ENCODE assay signal across 15 cellular contexts in genomic region chrX:47620303-47620685, GRCh38. TPM values are rescaled to one million over a fixed set of nuclear protein-coding genes. Genes with fewer than 3 reads are reported as not detected.
DNase-seq lines count a peak whose midpoint lies in the region; ATAC-seq and TF ChIP-seq lines count a peak whose summit lies in the region.
"Had no signal": no experiment of that assay in that cellular context is flagged by ENCODE, and none has a peak within 500 bp of the region (broad histone marks: within the 10 kb centered on the region; RNA-seq: fewer than 3 reads in every experiment).

No MANE protein-coding gene starts in this region.

- peaks cover 9% of the 10 kb centered on the region for H3K4me1 Mint-ChIP-seq in activated CD4-positive, alpha-beta memory T cell treated with anti-CD3 and anti-CD28 coated beads for 36 hours (ENCODE audit: low read depth)
- peaks cover 19% of the 10 kb centered on the region for H3K4me1 Mint-ChIP-seq in activated CD4-positive, alpha-beta memory T cell treated with anti-CD3 and anti-CD28 coated beads, Interleukin-2, amount 10 ng/mL, durations not matched to agents 7 days and 5 days
- peaks cover 7% of the 10 kb centered on the region for H3K4me1 Mint-ChIP-seq in glutamatergic neuron (ENCODE audit: low read depth, unreplicated experiment)

- H3K27ac Mint-ChIP-seq in activated CD4-positive, alpha-beta memory T cell treated with anti-CD3 and anti-CD28 coated beads for 36 hours, result no peak overlapping the region
- H3K27ac Mint-ChIP-seq in activated CD4-positive, alpha-beta memory T cell treated with anti-CD3 and anti-CD28 coated beads, Interleukin-2, amount 10 ng/mL, durations not matched to agents 7 days and 5 days, result no peak overlapping the region
- H3K27ac Mint-ChIP-seq in glutamatergic neuron (ENCODE audit: unreplicated experiment), result no peak overlapping the region
- H3K27ac Mint-ChIP-seq: stimulated activated effector memory CD8-positive, alpha-beta T cell treated with anti-CD3 and anti-CD28 coated beads, Interleukin-12 subunit alpha, Interleukin-12 subunit beta, amount 100 ng/mL, for 72 hours had no signal

- POLR2A ChIA-PET in activated CD4-positive, alpha-beta memory T cell treated with anti-CD3 and anti-CD28 coated beads for 36 hours (lab: Charles Lee), result no interaction called here
- POLR2A ChIA-PET in activated CD4-positive, alpha-beta memory T cell treated with anti-CD3 and anti-CD28 coated beads, Interleukin-2, amount 10 ng/mL, durations not matched to agents 7 days and 5 days (lab: Charles Lee), result no interaction called here

- peaks cover 5% of the 10 kb centered on the region for H3K27me3 Mint-ChIP-seq in activated CD4-positive, alpha-beta memory T cell treated with anti-CD3 and anti-CD28 coated beads for 36 hours
- peaks cover 46% of the 10 kb centered on the region for H3K27me3 Mint-ChIP-seq in activated CD4-positive, alpha-beta memory T cell treated with anti-CD3 and anti-CD28 coated beads, Interleukin-2, amount 10 ng/mL, durations not matched to agents 7 days and 5 days
- H3K27me3 Mint-ChIP-seq in glutamatergic neuron (ENCODE audit: unreplicated experiment), result peaks cover 9% of the 10 kb centered on the region

- H3K27me3 ChIP-seq in HUES64 (ENCODE audit: insufficient read depth, low read length), result peaks cover 6% of the 10 kb centered on the region

- ATAC-seq in HG03342 (IDR thresholded peaks at IDR 0.05; ENCODE audit: unreplicated experiment), result no peak

- CTCF ChIA-PET in activated CD4-positive, alpha-beta memory T cell treated with anti-CD3 and anti-CD28 coated beads for 36 hours (lab: Charles Lee), result no interaction called here
- CTCF ChIA-PET in activated CD4-positive, alpha-beta memory T cell treated with anti-CD3 and anti-CD28 coated beads, Interleukin-2, amount 10 ng/mL, durations not matched to agents 7 days and 5 days (lab: Charles Lee), result no interaction called here

- H3K27ac ChIP-seq in HUES64 (ENCODE audit: low read depth, low read length), result no peak overlapping the region
- H3K27ac ChIP-seq: adrenal gland, lower lobe of right lung, prostate gland, upper lobe of left lung had no signal

- peak overlapping the region; percentile 54; the same call in 1 of the 2 replicates for H3K4me3 ChIP-seq in HUES64 (ENCODE audit: low read length)

- no peaks in the 10 kb centered on the region for H3K9me3 Mint-ChIP-seq in activated CD4-positive, alpha-beta memory T cell treated with anti-CD3 and anti-CD28 coated beads for 36 hours
- no peaks in the 10 kb centered on the region for H3K9me3 Mint-ChIP-seq in activated CD4-positive, alpha-beta memory T cell treated with anti-CD3 and anti-CD28 coated beads, Interleukin-2, amount 10 ng/mL, durations not matched to agents 7 days and 5 days
- H3K9me3 Mint-ChIP-seq in glutamatergic neuron (ENCODE audit: unreplicated experiment), result no peaks in the 10 kb centered on the region
- H3K9me3 Mint-ChIP-seq: stimulated activated effector memory CD8-positive, alpha-beta T cell treated with anti-CD3 and anti-CD28 coated beads, Interleukin-12 subunit alpha, Interleukin-12 subunit beta, amount 100 ng/mL, for 72 hours had no signal

- no peaks in the 10 kb centered on the region for H3K36me3 ChIP-seq in HUES64 (ENCODE audit: insufficient read depth, low read length)
- H3K36me3 ChIP-seq: adrenal gland, lower lobe of right lung, prostate gland, upper lobe of left lung had no signal

- H3K9me3 ChIP-seq in HUES64 (ENCODE audit: insufficient read depth, low read depth, low read length), result no peaks in the 10 kb centered on the region
- H3K9me3 ChIP-seq: adrenal gland, lower lobe of right lung, prostate gland, spleen had no signal

- WGBS in HUES64, result 56% methylated on average over 9 of the region's 9 CpGs

- peak overlapping the region; percentile 57 for H3K4me3 Mint-ChIP-seq in activated CD4-positive, alpha-beta memory T cell treated with anti-CD3 and anti-CD28 coated beads for 36 hours
- no peak overlapping the region for H3K4me3 Mint-ChIP-seq in activated CD4-positive, alpha-beta memory T cell treated with anti-CD3 and anti-CD28 coated beads, Interleukin-2, amount 10 ng/mL, durations not matched to agents 7 days and 5 days
- H3K4me3 Mint-ChIP-seq in glutamatergic neuron (ENCODE audit: unreplicated experiment), result peak overlapping the region; percentile 76

- no peak for DNase-seq in activated CD4-positive, alpha-beta memory T cell treated with anti-CD3 and anti-CD28 coated beads for 36 hours
- DNase-seq in activated CD4-positive, alpha-beta memory T cell treated with anti-CD3 and anti-CD28 coated beads, Interleukin-2, amount 10 ng/mL, durations not matched to agents 7 days and 5 days, result no peak
- DNase-seq in glutamatergic neuron (no peak), posterior vena cava (ENCODE audit: low spot score) (peak; percentile 48), NOMO-1 (lab: John Stamatoyannopoulos, UW; ENCODE audit: unreplicated experiment in 2 of 2) (no peak), dedifferentiated amniotic fluid mesenchymal stem cell (ENCODE audit: extremely low spot score) (no peak)

- no peaks in the 10 kb centered on the region; the same call in 1 of the 2 replicates for H3K4me1 ChIP-seq in HUES64 (ENCODE audit: insufficient read depth, low read length)
- H3K4me1 ChIP-seq: adrenal gland, lower lobe of right lung, prostate gland had no signal

- H3K36me3 Mint-ChIP-seq in activated CD4-positive, alpha-beta memory T cell treated with anti-CD3 and anti-CD28 coated beads for 36 hours, result no peaks in the 10 kb centered on the region
- peaks cover 4% of the 10 kb centered on the region for H3K36me3 Mint-ChIP-seq in activated CD4-positive, alpha-beta memory T cell treated with anti-CD3 and anti-CD28 coated beads, Interleukin-2, amount 10 ng/mL, durations not matched to agents 7 days and 5 days (ENCODE audit: low read depth)
- H3K36me3 Mint-ChIP-seq in glutamatergic neuron (ENCODE audit: unreplicated experiment), result no peaks in the 10 kb centered on the region

- intact Hi-C loops in activated CD4-positive, alpha-beta memory T cell treated with anti-CD3 and anti-CD28 coated beads for 36 hours (cut with micrococcal nuclease), result loop anchor here (5.0 kb wide), 1 partner anchor 38 kb away; the partner anchor contains the start of gene TIMP1
- intact Hi-C loops in posterior vena cava (cut with DNase I), result no loop called here

- no peak for TF ChIP-seq CTCF in glutamatergic neuron (IDR thresholded peaks at IDR 0.05; ENCODE audit: partially characterized antibody, unreplicated experiment)

- H3K9ac ChIP-seq in HUES64 (ENCODE audit: low read depth, low read length), result no peak overlapping the region

RNA-seq across cellular contexts. Expression of gene SYN1, which starts 0.6 kb away (rescaled TPM):
- total RNA-seq in activated CD4-positive, alpha-beta memory T cell treated with anti-CD3 and anti-CD28 coated beads for 36 hours, result 1 to 10 TPM in 1 of 2 experiments, under 1 TPM in 1; 0.83 to 1.3 TPM
- total RNA-seq in activated CD4-positive, alpha-beta memory T cell treated with anti-CD3 and anti-CD28 coated beads, Interleukin-2, amount 10 ng/mL, durations not matched to agents 7 days and 5 days, result under 1 TPM; 0.18 to 0.40 TPM
- 8.3 TPM for polyA plus RNA-seq in HUES64 (2013, experiment 1 of 2)
- 10.6 TPM for polyA plus RNA-seq in HUES64 (2013, experiment 2 of 2)
- 34.2 TPM for total RNA-seq in glutamatergic neuron (ENCODE audit: unreplicated experiment)
- total RNA-seq in posterior vena cava, result 1 to 10 TPM; 1.2 to 2.3 TPM
- total RNA-seq: fibroblast of villous mesenchyme had no signal

RNA-seq across cellular contexts. Expression of gene CFP, which starts 9.4 kb away (rescaled TPM):
- total RNA-seq in activated CD4-positive, alpha-beta memory T cell treated with anti-CD3 and anti-CD28 coated beads for 36 hours, result 1 to 10 TPM; 3.4 to 4.4 TPM
- 10 to 100 TPM; 15.7 to 18.6 TPM for total RNA-seq in activated CD4-positive, alpha-beta memory T cell treated with anti-CD3 and anti-CD28 coated beads, Interleukin-2, amount 10 ng/mL, durations not matched to agents 7 days and 5 days
- polyA plus RNA-seq in HUES64 (2013, experiment 1 of 2), result 1.5 TPM
- polyA plus RNA-seq in HUES64 (2013, experiment 2 of 2), result 0.95 TPM
- total RNA-seq in glutamatergic neuron (ENCODE audit: unreplicated experiment), result 0.49 TPM
- 1 to 10 TPM; 3.2 to 10.0 TPM for total RNA-seq in posterior vena cava

RNA-seq across cellular contexts. Expression of gene ELK1, which starts 30.1 kb away (rescaled TPM):
- 10 to 100 TPM; 93.6 to 95.3 TPM for total RNA-seq in activated CD4-positive, alpha-beta memory T cell treated with anti-CD3 and anti-CD28 coated beads for 36 hours
- total RNA-seq in activated CD4-positive, alpha-beta memory T cell treated with anti-CD3 and anti-CD28 coated beads, Interleukin-2, amount 10 ng/mL, durations not matched to agents 7 days and 5 days, result 10 to 100 TPM; 68.9 to 74.9 TPM
- polyA plus RNA-seq in HUES64 (2013, experiment 1 of 2), result 23.2 TPM
- 25.6 TPM for polyA plus RNA-seq in HUES64 (2013, experiment 2 of 2)
- 11.9 TPM for total RNA-seq in glutamatergic neuron (ENCODE audit: unreplicated experiment)
- total RNA-seq in posterior vena cava, result 10 to 100 TPM; 25.6 to 30.7 TPM

RNA-seq across cellular contexts. Expression of gene TIMP1, which starts 38.1 kb away (rescaled TPM):
- total RNA-seq in activated CD4-positive, alpha-beta memory T cell treated with anti-CD3 and anti-CD28 coated beads for 36 hours, result 10 to 100 TPM; 85.6 to 92.8 TPM
- total RNA-seq in activated CD4-positive, alpha-beta memory T cell treated with anti-CD3 and anti-CD28 coated beads, Interleukin-2, amount 10 ng/mL, durations not matched to agents 7 days and 5 days, result 100 to 1,000 TPM; 183 to 198 TPM
- polyA plus RNA-seq in HUES64 (2013, experiment 1 of 2), result 50.8 TPM
- polyA plus RNA-seq in HUES64 (2013, experiment 2 of 2), result 62.1 TPM
- total RNA-seq in glutamatergic neuron (ENCODE audit: unreplicated experiment) (5.9 TPM), posterior vena cava (1,000 to 10,000 TPM; 1,076 to 2,214 TPM)

RNA-seq across cellular contexts. Expression of gene UXT, which starts 38.7 kb away (rescaled TPM):
- 100 to 1,000 TPM; 198 to 210 TPM for total RNA-seq in activated CD4-positive, alpha-beta memory T cell treated with anti-CD3 and anti-CD28 coated beads for 36 hours
- 100 to 1,000 TPM; 162 to 167 TPM for total RNA-seq in activated CD4-positive, alpha-beta memory T cell treated with anti-CD3 and anti-CD28 coated beads, Interleukin-2, amount 10 ng/mL, durations not matched to agents 7 days and 5 days
- polyA plus RNA-seq in HUES64 (2013, experiment 1 of 2), result 80.1 TPM
- 98.3 TPM for polyA plus RNA-seq in HUES64 (2013, experiment 2 of 2)
- total RNA-seq in glutamatergic neuron (ENCODE audit: unreplicated experiment), result 64.3 TPM
- 10 to 100 TPM; 70.1 to 75.6 TPM for total RNA-seq in posterior vena cava

Comparison
In these comparisons a context has a peak if more than half of its experiments do, and no peak if none do; other contexts are left out.
1. RNA of gene SYN1, which starts 0.6 kb away (total RNA-seq): 34.2 TPM in glutamatergic neuron (single experiment); 1.2 to 2.3 TPM in posterior vena cava, 0.83 to 1.3 TPM in activated CD4-positive, alpha-beta memory T cell treated with anti-CD3 and anti-CD28 coated beads for 36 hours and 0.18 to 0.40 TPM in activated CD4-positive, alpha-beta memory T cell treated with anti-CD3 and anti-CD28 coated beads, Interleukin-2, amount 10 ng/mL, durations not matched to agents 7 days and 5 days; every median in the first group is over 10 times any median in the second.